In the genomic region with DNA sequence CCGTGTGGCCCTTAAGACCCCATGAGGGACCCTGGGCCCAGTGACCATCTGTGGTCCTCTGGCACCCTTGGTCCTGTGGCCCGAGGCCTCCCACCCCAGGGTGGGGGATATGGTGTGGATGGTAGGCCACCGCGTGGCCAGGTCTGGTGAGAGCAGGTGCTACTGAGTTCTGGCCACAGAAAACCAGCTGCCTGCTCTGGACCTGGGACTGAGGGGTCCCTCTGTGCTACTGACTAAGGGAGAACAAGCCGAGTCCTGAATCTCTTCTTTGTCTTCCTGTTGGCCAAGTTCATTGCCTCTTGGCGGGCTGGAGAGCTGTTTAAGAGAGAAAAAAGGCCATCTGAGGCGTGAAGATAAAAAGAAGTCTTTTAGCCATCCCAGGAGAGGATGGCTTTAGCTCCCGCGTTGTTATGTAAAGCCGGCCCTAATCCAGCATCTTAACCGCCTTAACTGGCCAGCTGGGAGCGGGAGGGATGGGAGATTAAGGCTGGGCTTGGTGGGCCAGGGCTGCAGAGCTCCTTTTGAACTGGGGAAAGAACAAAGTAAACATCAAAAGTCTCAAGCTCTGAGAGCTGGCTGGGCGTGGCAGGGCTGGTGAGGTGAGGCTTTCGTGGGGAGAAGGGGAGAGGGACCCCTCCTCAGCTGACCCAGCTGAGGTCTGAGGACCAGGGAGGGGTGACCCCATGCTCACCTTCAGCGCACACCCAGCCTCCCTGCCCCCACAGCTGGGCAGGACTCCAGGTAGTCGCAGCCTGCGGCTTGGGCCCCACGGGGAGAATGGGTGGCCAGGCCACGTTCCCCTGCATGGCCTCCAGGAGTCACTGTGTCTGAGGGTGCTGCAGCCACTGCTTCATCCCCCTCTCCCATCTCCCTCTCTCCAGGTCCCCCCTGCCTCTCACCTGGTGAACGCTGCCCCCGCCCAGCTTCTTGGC, we compare ENCODE assay signal across 15 cellular contexts.
DNase-seq lines count a peak whose midpoint lies in the region; ATAC-seq, FAIRE-seq and TF ChIP-seq lines count a peak whose summit lies in the region.
"Had no signal": no experiment of that assay in that cellular context is flagged by ENCODE, and none has a peak within 500 bp of the region (broad histone marks: within the 10 kb centered on the region; RNA-seq: fewer than 3 reads in every experiment).

No MANE protein-coding gene starts in this region.

- no peaks in the 10 kb centered on the region for H4K20me1 ChIP-seq in BLaER1
- H4K20me1 ChIP-seq in endothelial cell of umbilical vein (replicated peaks; ENCODE audit: control insufficient read depth, extremely low read depth, insufficient read depth, low read length) = no peaks in the 10 kb centered on the region

- H3K27ac Mint-ChIP-seq in neural crest cell (ENCODE audit: unreplicated experiment) = peak overlapping the region; percentile 58
- H3K27ac Mint-ChIP-seq in T-helper 2 cell treated with Interferon-gamma antibody and Interleukin-4, amounts not matched to agents 5 μg/mL and 100 μg/mL, for 36 hours = no peak overlapping the region

- peak overlapping the region; percentile 36 for H3K4me2 ChIP-seq in BLaER1
- no peak overlapping the region for H3K4me2 ChIP-seq in endothelial cell of umbilical vein (ENCODE audit: insufficient read depth, low read length)

- no peaks in the 10 kb centered on the region for H3K9me3 Mint-ChIP-seq in neural crest cell
- no peaks in the 10 kb centered on the region for H3K9me3 Mint-ChIP-seq in T-helper 2 cell treated with Interferon-gamma antibody and Interleukin-4, amounts not matched to agents 5 μg/mL and 100 μg/mL, for 36 hours

- peaks cover 49% of the 10 kb centered on the region for H3K4me1 Mint-ChIP-seq in neural crest cell
- peaks cover 3% of the 10 kb centered on the region for H3K4me1 Mint-ChIP-seq in T-helper 2 cell treated with Interferon-gamma antibody and Interleukin-4, amounts not matched to agents 5 μg/mL and 100 μg/mL, for 36 hours (ENCODE audit: low read depth)

- H3K27ac ChIP-seq in BLaER1 (no peak overlapping the region), HUES64 (ENCODE audit: low read depth, low read length) (peak overlapping the region; percentile 64; the same call in 1 of the 2 replicates), endothelial cell of umbilical vein (ENCODE audit: insufficient read depth, low read depth, low read length) (no peak overlapping the region)
- H3K27ac ChIP-seq: ascending aorta had no signal

- no peaks in the 10 kb centered on the region for H3K9me1 ChIP-seq in endothelial cell of umbilical vein (replicated peaks; ENCODE audit: control insufficient read depth, extremely low read depth, insufficient read depth, low read length)

- no peak overlapping the region for H3K9ac ChIP-seq in BLaER1
- H3K9ac ChIP-seq in HUES64 (ENCODE audit: low read depth, low read length) = no peak overlapping the region
- H3K9ac ChIP-seq in endothelial cell of umbilical vein (replicated peaks; ENCODE audit: extremely low read depth, insufficient read depth, low read length) = no peak overlapping the region

- dilution Hi-C loops in endothelial cell of umbilical vein (cut with MboI; ENCODE audit: extremely low pct_ligation_motif_present, low sequenced_read_pairs) = no loop called here

- no peaks in the 10 kb centered on the region for H3K79me2 ChIP-seq in endothelial cell of umbilical vein (ENCODE audit: control insufficient read depth, insufficient read depth, low read length)

- H3K9me3 ChIP-seq in BLaER1 = no peaks in the 10 kb centered on the region
- H3K9me3 ChIP-seq in HUES64 (ENCODE audit: insufficient read depth, low read depth, low read length) = no peaks in the 10 kb centered on the region
- no peaks in the 10 kb centered on the region for H3K9me3 ChIP-seq in endothelial cell of umbilical vein (replicated peaks; ENCODE audit: control insufficient read depth, insufficient read depth, low read length)
- H3K9me3 ChIP-seq: ascending aorta, heart right ventricle, upper lobe of left lung had no signal

- no peak overlapping the region for H3K4me3 Mint-ChIP-seq in neural crest cell
- H3K4me3 Mint-ChIP-seq in T-helper 2 cell treated with Interferon-gamma antibody and Interleukin-4, amounts not matched to agents 5 μg/mL and 100 μg/mL, for 36 hours = no peak overlapping the region

- no peaks in the 10 kb centered on the region for H3K27me3 Mint-ChIP-seq in neural crest cell (ENCODE audit: low read depth)
- peaks cover 3% of the 10 kb centered on the region for H3K27me3 Mint-ChIP-seq in T-helper 2 cell treated with Interferon-gamma antibody and Interleukin-4, amounts not matched to agents 5 μg/mL and 100 μg/mL, for 36 hours (ENCODE audit: low read depth)

- H3K36me3 Mint-ChIP-seq in neural crest cell (ENCODE audit: low read depth) = peaks cover 3% of the 10 kb centered on the region
- no peaks in the 10 kb centered on the region for H3K36me3 Mint-ChIP-seq in T-helper 2 cell treated with Interferon-gamma antibody and Interleukin-4, amounts not matched to agents 5 μg/mL and 100 μg/mL, for 36 hours (ENCODE audit: low read depth)

- H3K36me3 ChIP-seq in BLaER1 = no peaks in the 10 kb centered on the region
- H3K36me3 ChIP-seq in HUES64 (ENCODE audit: insufficient read depth, low read length) = no peaks in the 10 kb centered on the region
- H3K36me3 ChIP-seq in endothelial cell of umbilical vein (ENCODE audit: control insufficient read depth in 2 of 2, extremely low read depth in 1 of 2, insufficient read depth in 2 of 2, low read length in 2 of 2) = no peaks in the 10 kb centered on the region
- H3K36me3 ChIP-seq: heart right ventricle, upper lobe of left lung had no signal

- WGBS in HUES64 = 33% methylated on average over 21 of the region's 21 CpGs

- no TSS peak for BruUV-seq in endothelial cell of umbilical vein (replicated peaks; lab: Mats Ljungman, UMichigan)

- no peak for FAIRE-seq in endothelial cell of umbilical vein (lab: Jason Lieb, UNC)
- FAIRE-seq: endometrium had no signal

- H3K4me3 ChIP-seq in BLaER1 (no peak overlapping the region), HUES64 (ENCODE audit: low read length) (no peak overlapping the region), endothelial cell of umbilical vein (replicated peaks in 1 of 3; ENCODE audit: insufficient read depth in 1 of 3, low read depth in 1 of 3, low read length in 3 of 3) (no peak overlapping the region)
- H3K4me3 ChIP-seq: ascending aorta, heart right ventricle, upper lobe of left lung had no signal

- POLR2A ChIA-PET in endothelial cell of umbilical vein (lab: Charles Lee) = no interaction called here

- no peak for ATAC-seq in SK-N-SH treated with all-trans-retinoic acid at 6 μM for 48 hours

- H3K27me3 ChIP-seq in BLaER1 = no peaks in the 10 kb centered on the region
- no peaks in the 10 kb centered on the region for H3K27me3 ChIP-seq in HUES64 (ENCODE audit: insufficient read depth, low read length)
- no peaks in the 10 kb centered on the region for H3K27me3 ChIP-seq in endothelial cell of umbilical vein (ENCODE audit: control insufficient read depth in 2 of 2, insufficient read depth in 2 of 2, low read length in 2 of 2)
- H3K27me3 ChIP-seq: ascending aorta, heart right ventricle, upper lobe of left lung had no signal

- intact Hi-C loops in endothelial cell of umbilical vein (cut with micrococcal nuclease) = loop anchor here (1.0 to 5.0 kb wide), 2 partner anchors 57 to 196 kb away; no protein-coding TSS in a partner anchor

- H3K4me1 ChIP-seq in BLaER1 (peaks cover 56% of the 10 kb centered on the region), HUES64 (ENCODE audit: insufficient read depth, low read length) (peaks cover 8% of the 10 kb centered on the region; the same call in 1 of the 2 replicates), endothelial cell of umbilical vein (ENCODE audit: control insufficient read depth, extremely low read depth, insufficient read depth, low read length) (peaks cover 12% of the 10 kb centered on the region)

- DNase-seq in endothelial cell of umbilical vein (ENCODE audit: low read depth, low spot score) = no peak
- no peak for DNase-seq in neural crest cell (ENCODE audit: low read depth, low spot score)
- DNase-seq in NK-92 treated with Interleukin-12 subunit alpha and Interleukin-12 subunit beta, amount 100 ng/mL, for 24 hours (lab: John Stamatoyannopoulos, UW) = no peak
- DNase-seq in T-helper 2 cell treated with Interferon-gamma antibody and Interleukin-4, amounts not matched to agents 5 μg/mL and 100 μg/mL, for 36 hours (ENCODE audit: low spot score) = no peak
- DNase-seq in NAMALWA (ENCODE audit: low spot score) = no peak
- DNase-seq: activated CD4-positive, alpha-beta T cell treated with anti-CD3 and anti-CD28 coated beads, Interleukin-2, amount 50 U/mL, for 1 hour; heart right ventricle; KG1; NCI-H1436 had no signal

- no peak for TF ChIP-seq CTCF in endothelial cell of umbilical vein (IDR thresholded peaks at IDR 0.05; ENCODE audit: extremely low read depth in 1 of 2, insufficient read depth in 1 of 2, low read depth in 1 of 2, low read length in 2 of 2)
- no peak for TF ChIP-seq CTCF in neural crest cell (conservative IDR thresholded peaks at IDR 0.05)

- CTCF ChIA-PET in endothelial cell of umbilical vein (lab: Charles Lee) = interaction anchor here (0.6 to 3.5 kb wide), 10 partner anchors 13 to 562 kb away, joined by 3 to 54 read pairs (median 4); no protein-coding TSS in a partner anchor

- TF ChIP-seq POLR2A in endothelial cell of umbilical vein (IDR thresholded peaks at IDR 0.05; ENCODE audit: low read depth, low read length) = no peak

- peak overlapping the region; percentile 64 for H2AFZ ChIP-seq in endothelial cell of umbilical vein (ENCODE audit: low read depth, low read length)

TF ChIP-seq in endothelial cell of umbilical vein, 7 proteins besides CTCF, POLR2A, EP300 and RAD21 (continues in another document):
- TF ChIP-seq POLR2AphosphoS5 (IDR thresholded peaks at IDR 0.05; ENCODE audit: insufficient read depth, low read depth, low read length) = no peak
- TF ChIP-seq MYC (IDR thresholded peaks at IDR 0.05; ENCODE audit: low read depth, low read length) = no peak
- TF ChIP-seq EZH2 (IDR thresholded peaks at IDR 0.05; ENCODE audit: borderline replicate concordance, low read depth, low read length, severe bottlenecking) = no peak
- no peak for TF ChIP-seq FOS (IDR thresholded peaks at IDR 0.05; ENCODE audit: borderline replicate concordance, insufficient read depth, low read length)

TF ChIP-seq in SK-N-SH treated with all-trans-retinoic acid at 6 μM for 48 hours, 23 proteins besides CTCF, POLR2A, EP300 and RAD21 (continues in another document):
- no peak for TF ChIP-seq BACH2 (CRISPR knock-in tag; IDR thresholded peaks at IDR 0.05; ENCODE audit: borderline replicate concordance)
- no peak for TF ChIP-seq GLIS3 (CRISPR knock-in tag; IDR thresholded peaks at IDR 0.05)
- no peak for TF ChIP-seq SNAI2 (CRISPR knock-in tag; IDR thresholded peaks at IDR 0.05)
